ENCODE assay signal across 13 cellular contexts in genomic region chrX:88425739-88426138, GRCh38.
A peak's percentile ranks its signal among the peaks of the same experiment; 100 is the strongest.
DNase-seq lines count a peak whose midpoint lies in the region; FAIRE-seq and TF ChIP-seq lines count a peak whose summit lies in the region.
"Had no signal": no experiment of that assay in that cellular context is flagged by ENCODE, and none has a peak within 500 bp of the region (broad histone marks: within the 10 kb centered on the region; RNA-seq: fewer than 3 reads in every experiment).

No MANE protein-coding gene starts in this region.

- intact Hi-C loops in posterior vena cava (cut with DNase I): no loop called here
- intact Hi-C loops in CD14-positive monocyte (cut with micrococcal nuclease): no loop called here

- no peak overlapping the region for H3K27ac Mint-ChIP-seq in nephron
- no peak overlapping the region for H3K27ac Mint-ChIP-seq in CD14-positive monocyte
- H3K27ac Mint-ChIP-seq: naive B cell had no signal

- H3K4me3 ChIP-seq in LNCaP clone FGC (ENCODE audit: low read depth, low read length) (no peak overlapping the region), choroid plexus epithelial cell (ENCODE audit: low read depth, low read length) (no peak overlapping the region)
- H3K4me3 ChIP-seq: K562, SJSA1 had no signal

- H3K4me3 Mint-ChIP-seq in nephron (no peak overlapping the region), CD14-positive monocyte (no peak overlapping the region)
- H3K4me3 Mint-ChIP-seq: naive B cell had no signal

- TF ChIP-seq CTCF in D721Med (IDR thresholded peaks at IDR 0.05; ENCODE audit: insufficient read depth, missing control alignments) (peak; percentile 12), LNCaP clone FGC (IDR thresholded peaks at IDR 0.05; ENCODE audit: control insufficient read depth, extremely low read depth, insufficient read depth) (peak; percentile 43), choroid plexus epithelial cell (conservative IDR thresholded peaks at IDR 0.05; ENCODE audit: low read depth, low read length) (peak; percentile 10), nephron (IDR thresholded peaks at IDR 0.05; ENCODE audit: unreplicated experiment in 3 of 3) (peak; percentile 49 to 73 (median 61)), CD14-positive monocyte (IDR thresholded peaks at IDR 0.05) (no peak), GM10266 (IDR thresholded peaks at IDR 0.05; ENCODE audit: control insufficient read depth, insufficient read depth, low read depth, missing control alignments) (no peak)

- H3K27me3 Mint-ChIP-seq in nephron (ENCODE audit: low read depth) (no peaks in the 10 kb centered on the region), CD14-positive monocyte (ENCODE audit: low read depth in 3 of 3) (peaks cover 0 to 3% (median 0%) of the 10 kb centered on the region in 3 donors)
- H3K27me3 Mint-ChIP-seq: naive B cell had no signal

- FAIRE-seq in D721Med (lab: Jason Lieb, UNC): no peak
- FAIRE-seq: K562 had no signal

- DNase-seq in D721Med (ENCODE audit: insufficient read length, low spot score) (no peak), LNCaP clone FGC (ENCODE audit: low read depth) (no peak), choroid plexus epithelial cell (ENCODE audit: low read depth) (peak; percentile 6), posterior vena cava (ENCODE audit: low spot score) (no peak), CD14-positive monocyte (ENCODE audit: low spot score) (no peak), GM10266 (ENCODE audit: extremely low spot score) (no peak), NOMO-1 (lab: John Stamatoyannopoulos, UW; ENCODE audit: unreplicated experiment in 2 of 2) (no peak)
- DNase-seq: activated CD4-positive, alpha-beta T cell treated with anti-CD3 and anti-CD28 coated beads for 1 hour; naive B cell; NCI-H2227 treated with DMSO at 0.1 percent for 48 hours had no signal

- H3K36me3 Mint-ChIP-seq in nephron (ENCODE audit: low read depth): no peaks in the 10 kb centered on the region
- no peaks in the 10 kb centered on the region for H3K36me3 Mint-ChIP-seq in CD14-positive monocyte
- H3K36me3 Mint-ChIP-seq: naive B cell had no signal

- H3K9me3 Mint-ChIP-seq in nephron (no peaks in the 10 kb centered on the region), CD14-positive monocyte (peaks cover 0 to 3% (median 0%) of the 10 kb centered on the region in 7 donors)

- H3K4me1 Mint-ChIP-seq in nephron (no peaks in the 10 kb centered on the region), CD14-positive monocyte (no peaks in the 10 kb centered on the region)
- H3K4me1 Mint-ChIP-seq: naive B cell had no signal

Comparison
In these comparisons a context has a peak if more than half of its experiments do, and no peak if none do; other contexts are left out.
1. CTCF ChIP-seq: peak in D721Med (single experiment), LNCaP clone FGC (single experiment), choroid plexus epithelial cell (single experiment) and nephron (3 of 3); none in CD14-positive monocyte (single experiment) and GM10266 (single experiment).